8 cellular contexts compared by ENCODE assay signal in genomic region chr5:54905942-54906537, GRCh38.
DNase-seq lines count a peak whose midpoint lies in the region; ATAC-seq and TF ChIP-seq lines count a peak whose summit lies in the region.

No MANE protein-coding gene starts in this region.

- H3K4me1 ChIP-seq in sigmoid colon: no peaks in the 10 kb centered on the region

- peak; percentile 50 for TF ChIP-seq CTCF in CD14-positive monocyte (IDR thresholded peaks at IDR 0.05)
- TF ChIP-seq CTCF in sigmoid colon (IDR thresholded peaks at IDR 0.05): peak in 3 of 4 experiments; percentile 20 to 40 (median 35)

- H3K4me1 Mint-ChIP-seq in CD14-positive monocyte: peaks cover 19% of the 10 kb centered on the region
- peaks cover 18% of the 10 kb centered on the region for H3K4me1 Mint-ChIP-seq in activated naive CD8-positive, alpha-beta T cell treated with anti-CD3 and anti-CD28 coated beads for 36 hours

- TF ChIP-seq EP300 in sigmoid colon (IDR thresholded peaks at IDR 0.05): no peak

- no peaks in the 10 kb centered on the region for H3K36me3 Mint-ChIP-seq in CD14-positive monocyte
- no peaks in the 10 kb centered on the region for H3K36me3 Mint-ChIP-seq in activated naive CD8-positive, alpha-beta T cell treated with anti-CD3 and anti-CD28 coated beads for 36 hours

- H3K4me3 Mint-ChIP-seq in CD14-positive monocyte: no peak overlapping the region
- H3K4me3 Mint-ChIP-seq in activated naive CD8-positive, alpha-beta T cell treated with anti-CD3 and anti-CD28 coated beads for 36 hours: no peak overlapping the region

- no peak overlapping the region for H3K9ac ChIP-seq in SK-N-MC (ENCODE audit: insufficient read length)

- no peak overlapping the region for H3K27ac ChIP-seq in SK-N-MC
- no peak overlapping the region for H3K27ac ChIP-seq in sigmoid colon

- H3K9me3 ChIP-seq in SK-N-MC (ENCODE audit: low read depth, low read length) (no peaks in the 10 kb centered on the region), sigmoid colon (no peaks in the 10 kb centered on the region)

- H3K27ac Mint-ChIP-seq in CD14-positive monocyte: no peak overlapping the region
- H3K27ac Mint-ChIP-seq in activated naive CD8-positive, alpha-beta T cell treated with anti-CD3 and anti-CD28 coated beads for 36 hours: no peak overlapping the region

- H3K27me3 Mint-ChIP-seq in CD14-positive monocyte (ENCODE audit: low read depth in 3 of 3): peaks cover 7 to 19% (median 11%) of the 10 kb centered on the region in 3 donors
- H3K27me3 Mint-ChIP-seq in activated naive CD8-positive, alpha-beta T cell treated with anti-CD3 and anti-CD28 coated beads for 36 hours: peaks cover 40% of the 10 kb centered on the region

- intact Hi-C loops in CD14-positive monocyte (cut with micrococcal nuclease): no loop called here
- intact Hi-C loops in left cardiac atrium (cut with DNase I): loop anchor here in 1 of 2 donors (2.0 kb wide), 1 partner anchor 239 kb away; no protein-coding TSS in a partner anchor
- intact Hi-C loops in sigmoid colon (cut with DNase I): loop anchor here (1.0 kb wide), 1 partner anchor 240 kb away; no protein-coding TSS in a partner anchor

- no peak for TF ChIP-seq POLR2A in sigmoid colon (IDR thresholded peaks at IDR 0.05)

- DNase-seq in CD14-positive monocyte (ENCODE audit: low spot score) (no peak), HCEC 1CT (peak; percentile 70), SK-N-MC (ENCODE audit: low read depth, low spot score) (peak; percentile 55), left cardiac atrium (peak; percentile 68), sigmoid colon (peak; percentile 79), cerebellar nuclear complex (lab: John Stamatoyannopoulos, UW) (no peak), HuH-7.5 (ENCODE audit: low spot score) (no peak)
- peak; percentile 51 for DNase-seq in activated naive CD8-positive, alpha-beta T cell treated with anti-CD3 and anti-CD28 coated beads for 36 hours

- H3K4me3 ChIP-seq in SK-N-MC (no peak overlapping the region), sigmoid colon (no peak overlapping the region)

- ATAC-seq in left cardiac atrium: no peak

- no peaks in the 10 kb centered on the region for H3K36me3 ChIP-seq in SK-N-MC (ENCODE audit: insufficient read depth, low read length)
- H3K36me3 ChIP-seq in sigmoid colon: no peaks in the 10 kb centered on the region

- no peaks in the 10 kb centered on the region for H3K27me3 ChIP-seq in sigmoid colon

- 3% methylated on average over 3 of the region's 3 CpGs for WGBS in sigmoid colon, 2 donors

- H3K9me3 Mint-ChIP-seq in CD14-positive monocyte: no peaks in the 10 kb centered on the region
- H3K9me3 Mint-ChIP-seq in activated naive CD8-positive, alpha-beta T cell treated with anti-CD3 and anti-CD28 coated beads for 36 hours: no peaks in the 10 kb centered on the region

Comparison
In these comparisons a context has a peak if more than half of its experiments do, and no peak if none do; other contexts are left out.
1. DNase-seq: peak in HCEC 1CT (single experiment), SK-N-MC (single experiment), activated naive CD8-positive, alpha-beta T cell treated with anti-CD3 and anti-CD28 coated beads for 36 hours (single experiment), left cardiac atrium (single experiment) and sigmoid colon (single experiment); none in CD14-positive monocyte (single experiment), cerebellar nuclear complex (0 of 2) and HuH-7.5 (single experiment).